ENCODE assay signal across 7 cellular contexts in the genomic region with DNA sequence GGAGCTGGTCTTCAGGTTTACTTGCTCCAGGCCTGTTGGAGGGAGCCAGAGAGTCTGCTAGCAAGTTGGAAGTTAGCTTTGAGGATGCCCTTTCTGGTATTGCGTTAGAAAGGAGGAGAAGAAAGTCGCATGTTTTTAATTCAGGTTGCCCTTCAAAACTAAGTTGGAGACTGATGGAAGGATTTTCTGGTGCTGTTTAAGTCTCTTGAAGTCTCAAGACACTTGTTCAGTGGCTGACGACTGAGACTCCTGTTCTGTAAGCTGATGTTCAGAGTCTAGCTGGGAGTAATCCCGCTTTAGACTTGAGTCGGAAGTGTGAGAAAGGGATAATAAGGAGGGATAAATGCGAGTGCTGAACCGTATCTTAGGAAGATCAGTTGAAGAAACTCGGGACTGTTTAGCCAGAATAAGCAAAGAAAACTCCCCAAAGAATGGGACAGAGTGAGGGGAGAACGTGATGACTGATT.
DNase-seq lines count a peak whose midpoint lies in the region; ATAC-seq and TF ChIP-seq lines count a peak whose summit lies in the region.

No MANE protein-coding gene starts in this region.

- H3K4me1 Mint-ChIP-seq in dendritic cell treated with granulocyte-macrophage colony-stimulating factor and Interleukin-4, amounts not matched to agents 40 ng/mL and 50 ng/mL, for 4 days (ENCODE audit: low read depth): peaks cover 46% of the 10 kb centered on the region

- H3K36me3 ChIP-seq in mucosa of stomach (ENCODE audit: control insufficient read depth, insufficient read depth, low read length): peaks cover 7% of the 10 kb centered on the region

- H3K27ac Mint-ChIP-seq in dendritic cell treated with granulocyte-macrophage colony-stimulating factor and Interleukin-4, amounts not matched to agents 40 ng/mL and 50 ng/mL, for 4 days: peak overlapping the region; percentile 91

- no peaks in the 10 kb centered on the region for H3K9me3 ChIP-seq in mucosa of stomach (ENCODE audit: control insufficient read depth, low read length)

- no peaks in the 10 kb centered on the region for H3K9me3 Mint-ChIP-seq in dendritic cell treated with granulocyte-macrophage colony-stimulating factor and Interleukin-4, amounts not matched to agents 40 ng/mL and 50 ng/mL, for 4 days

- peaks cover 12% of the 10 kb centered on the region for H3K4me1 ChIP-seq in mucosa of stomach (ENCODE audit: control insufficient read depth, insufficient read depth, low read length)

- TF ChIP-seq CTCF in GM12865 (IDR thresholded peaks at IDR 0.05; ENCODE audit: insufficient read depth, low read depth, low read length, missing control alignments) (no peak), NB4 (IDR thresholded peaks at IDR 0.05; ENCODE audit: low read depth, low read length) (no peak)

- peaks cover 35% of the 10 kb centered on the region for H3K27me3 Mint-ChIP-seq in dendritic cell treated with granulocyte-macrophage colony-stimulating factor and Interleukin-4, amounts not matched to agents 40 ng/mL and 50 ng/mL, for 4 days

- H3K36me3 Mint-ChIP-seq in dendritic cell treated with granulocyte-macrophage colony-stimulating factor and Interleukin-4, amounts not matched to agents 40 ng/mL and 50 ng/mL, for 4 days (ENCODE audit: low read depth): peaks cover 53% of the 10 kb centered on the region

- H3K4me3 Mint-ChIP-seq in dendritic cell treated with granulocyte-macrophage colony-stimulating factor and Interleukin-4, amounts not matched to agents 40 ng/mL and 50 ng/mL, for 4 days: peak overlapping the region; percentile 95

- no peak for TF ChIP-seq POLR2A in NB4 (IDR thresholded peaks at IDR 0.05; ENCODE audit: extremely low read depth, insufficient read length)

- intact Hi-C loops in dendritic cell treated with granulocyte-macrophage colony-stimulating factor and Interleukin-4, amounts not matched to agents 40 ng/mL and 50 ng/mL, for 4 days (cut with micrococcal nuclease): loop anchor here (2.0 to 5.0 kb wide), 2 partner anchors 21 to 407 kb away; partner anchors contain the start of gene GGNBP2

- H3K4me3 ChIP-seq in GM12865 (ENCODE audit: low read depth, low read length) (peak overlapping the region; percentile 92), NB4 (ENCODE audit: low read depth, low read length) (peak overlapping the region; percentile 98), mucosa of stomach (ENCODE audit: low read length) (peak overlapping the region; percentile 93)

- H3K27me3 ChIP-seq in mucosa of stomach (ENCODE audit: control insufficient read depth, insufficient read depth, low read length): peaks cover 39% of the 10 kb centered on the region

- H3K9ac ChIP-seq in mucosa of stomach (ENCODE audit: low read length): peak overlapping the region; percentile 94

- no peak for ATAC-seq in HG02938 (IDR thresholded peaks at IDR 0.05; ENCODE audit: unreplicated experiment)
- no peak for ATAC-seq in HG03135 (IDR thresholded peaks at IDR 0.05; ENCODE audit: unreplicated experiment)
- no peak for ATAC-seq in HG02970 (IDR thresholded peaks at IDR 0.05; ENCODE audit: low FRiP score, unreplicated experiment)

- DNase-seq in GM12865 (ENCODE audit: low read depth) (no peak), NB4 (ENCODE audit: low read depth) (no peak)
